ENCODE assay signal across 28 cellular contexts in the genomic region with DNA sequence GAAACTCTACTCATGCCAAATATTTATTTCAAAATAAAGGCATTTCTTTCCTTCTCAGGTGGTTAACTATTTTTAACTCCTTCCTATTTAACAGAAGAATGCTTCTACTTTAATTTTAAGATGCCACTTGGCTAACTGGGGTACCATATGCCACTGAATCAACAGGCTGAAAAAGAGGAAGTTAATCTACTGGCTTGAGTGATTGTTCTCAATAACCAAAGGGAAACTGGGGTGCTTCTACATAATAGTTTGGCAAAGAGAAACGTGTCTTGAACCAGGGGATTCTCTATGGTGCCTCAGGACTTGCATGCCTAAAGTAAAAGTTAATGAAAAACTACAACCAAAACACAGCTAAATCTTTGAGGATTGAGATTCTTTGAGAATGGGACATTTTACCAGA.
DNase-seq lines count a peak whose midpoint lies in the region; ATAC-seq lines count a peak whose summit lies in the region.
"Had no signal": no experiment of that assay in that cellular context is flagged by ENCODE, and none has a peak within 500 bp of the region (broad histone marks: within the 10 kb centered on the region; RNA-seq: fewer than 3 reads in every experiment).

No MANE protein-coding gene starts in this region.

- no peaks in the 10 kb centered on the region for H3K27me3 Mint-ChIP-seq in memory B cell
- H3K27me3 Mint-ChIP-seq: activated CD8-positive, alpha-beta memory T cell treated with anti-CD3 and anti-CD28 coated beads, Interleukin-2, amount 10 ng/mL, durations not matched to agents 7 days and 5 days; activated naive CD8-positive, alpha-beta T cell treated with anti-CD3 and anti-CD28 coated beads for 36 hours had no signal

- H3K36me3 Mint-ChIP-seq in memory B cell = peaks cover 32% of the 10 kb centered on the region
- H3K36me3 Mint-ChIP-seq: natural killer cell had no signal

- H3K4me1 Mint-ChIP-seq in memory B cell = peaks cover 15% of the 10 kb centered on the region
- H3K4me1 Mint-ChIP-seq: activated CD8-positive, alpha-beta memory T cell treated with anti-CD3 and anti-CD28 coated beads, Interleukin-2, amount 10 ng/mL, durations not matched to agents 7 days and 5 days had no signal

- ATAC-seq in GM19328 (IDR thresholded peaks at IDR 0.05; ENCODE audit: unreplicated experiment) = peak; percentile 57
- peak; percentile 57 for ATAC-seq in memory B cell (ENCODE audit: low read depth)
- no peak for ATAC-seq in GM19455 (IDR thresholded peaks at IDR 0.05; ENCODE audit: unreplicated experiment)
- ATAC-seq: activated CD8-positive, alpha-beta memory T cell treated with anti-CD3 and anti-CD28 coated beads, Interleukin-2, amount 10 ng/mL, durations not matched to agents 7 days and 5 days; activated T-cell treated with anti-CD3 and anti-CD28 coated beads, Interleukin-2, amount 50 U/mL, for 4 hours; gastrocnemius medialis; sciatic nerve; SK-N-SH treated with all-trans-retinoic acid at 6 μM for 48 hours had no signal

- no peak overlapping the region for H3K27ac Mint-ChIP-seq in memory B cell
- H3K27ac Mint-ChIP-seq: activated CD8-positive, alpha-beta memory T cell treated with anti-CD3 and anti-CD28 coated beads, Interleukin-2, amount 10 ng/mL, durations not matched to agents 7 days and 5 days; activated naive CD8-positive, alpha-beta T cell treated with anti-CD3 and anti-CD28 coated beads for 36 hours; T-helper 2 cell treated with Interferon-gamma antibody and Interleukin-4, amounts not matched to agents 5 μg/mL and 100 μg/mL, for 36 hours had no signal

- H3K4me3 Mint-ChIP-seq in memory B cell = no peak overlapping the region
- H3K4me3 Mint-ChIP-seq: activated CD8-positive, alpha-beta memory T cell treated with anti-CD3 and anti-CD28 coated beads, Interleukin-2, amount 10 ng/mL, durations not matched to agents 7 days and 5 days; activated naive CD8-positive, alpha-beta T cell treated with anti-CD3 and anti-CD28 coated beads for 36 hours; activated T-cell treated with anti-CD3 and anti-CD28 coated beads, Interleukin-2, amount 50 U/mL, for 4 hours; natural killer cell; T-helper 2 cell treated with Interferon-gamma antibody and Interleukin-4, amounts not matched to agents 5 μg/mL and 100 μg/mL, for 36 hours had no signal

- DNase-seq in MV-4-11 (lab: John Stamatoyannopoulos, UW) (peak; percentile 44), SKM-1 (lab: John Stamatoyannopoulos, UW; ENCODE audit: unreplicated experiment) (peak; percentile 9), memory B cell (ENCODE audit: low spot score in 2 of 2) (no peak), amniotic stem cell (lab: John Stamatoyannopoulos, UW) (no peak), iPS-NIHi7 (ENCODE audit: extremely low spot score) (no peak)
- DNase-seq: activated CD4-positive, CD25-positive, alpha-beta regulatory T cell; activated CD8-positive, alpha-beta memory T cell treated with anti-CD3 and anti-CD28 coated beads, Interleukin-2, amount 10 ng/mL, durations not matched to agents 7 days and 5 days; activated gamma-delta T cell; activated naive CD8-positive, alpha-beta T cell treated with anti-CD3 and anti-CD28 coated beads for 36 hours; activated T-cell treated with anti-CD3 and anti-CD28 coated beads, Interleukin-2, amount 50 U/mL, for 4 hours; aorta; DMS153; gastrocnemius medialis; GOT3; kidney glomerular epithelial cell; natural killer cell; NCI-H1436; NCI-H2081 treated with DMSO at 0.1 percent for 48 hours; NCI-H226; nucleus accumbens; stomach; thyroid gland; uterus had no signal

- peaks cover 3% of the 10 kb centered on the region for H3K9me3 Mint-ChIP-seq in memory B cell
- H3K9me3 Mint-ChIP-seq: natural killer cell had no signal

Comparison
In these comparisons a context has a peak if more than half of its experiments do, and no peak if none do; other contexts are left out.
1. DNase-seq: peak in MV-4-11 (single experiment) and SKM-1 (single experiment); none in memory B cell (0 of 2), amniotic stem cell (single experiment) and iPS-NIHi7 (single experiment).